Comparison of ENCODE assay signal across 32 cellular contexts in genomic region chr5:112973036-112973435, GRCh38.
"Had no signal": no experiment of that assay in that cellular context is flagged by ENCODE, and none has a peak within 500 bp of the region (broad histone marks: within the 10 kb centered on the region; RNA-seq: fewer than 3 reads in every experiment).

No MANE protein-coding gene starts in this region.

- H3K4me1 ChIP-seq: foreskin keratinocyte had no signal

- DNase-seq: activated B cell treated with CpG ODN at 0.5 μM for 24 hours; activated CD4-positive, alpha-beta memory T cell treated with anti-CD3 and anti-CD28 coated beads for 36 hours; activated CD4-positive, alpha-beta T cell treated with anti-CD3 and anti-CD28 coated beads for 48 hours; activated CD8-positive, alpha-beta memory T cell treated with anti-CD3 and anti-CD28 coated beads, Interleukin-2, amount 10 ng/mL, durations not matched to agents 7 days and 5 days; activated CD8-positive, alpha-beta memory T cell treated with anti-CD3 and anti-CD28 coated beads, Interleukin-2, amount 50 U/mL, for 48 hours; activated CD8-positive, alpha-beta T cell treated with anti-CD3 and anti-CD28 coated beads, Interleukin-2, amount 10 ng/mL, durations not matched to agents 7 days and 5 days; activated gamma-delta T cell; activated naive CD4-positive, alpha-beta T cell; activated naive CD4-positive, alpha-beta T cell treated with anti-CD3 and anti-CD28 coated beads, Interleukin-2, amount 10 ng/mL, durations not matched to agents 7 days and 5 days; activated naive CD8-positive, alpha-beta T cell treated with anti-CD3 and anti-CD28 coated beads, Interleukin-2, amount 10 ng/mL, durations not matched to agents 7 days and 5 days; activated T-cell treated with anti-CD3 and anti-CD28 coated beads for 4 hours; activated T-cell treated with anti-CD3 and anti-CD28 coated beads, Interleukin-2, amount 50 U/mL, for 24 hours; activated T-cell treated with anti-CD3 and anti-CD28 coated beads, Interleukin-2, amount 50 U/mL, for 72 hours; cortex of kidney; dermis blood vessel endothelial cell; effector CD4-positive, alpha-beta T cell; effector memory CD8-positive, alpha-beta T cell; gastrocnemius medialis; glutamatergic neuron; heart left ventricle; T-helper 1 cell; T-helper 17 cell; T1000; WERI-Rb-1 had no signal

- H3K4me3 ChIP-seq: ascending aorta, breast epithelium, esophagus muscularis mucosa, gastrocnemius medialis, heart left ventricle had no signal

- FAIRE-seq: colon had no signal

- ATAC-seq: activated CD4-positive, CD25-positive, alpha-beta regulatory T cell treated with anti-CD3 and anti-CD28 coated beads, Interleukin-2, amount 50 U/mL, for 24 hours; activated CD8-positive, alpha-beta memory T cell treated with anti-CD3 and anti-CD28 coated beads, Interleukin-2, amount 10 ng/mL, durations not matched to agents 7 days and 5 days; activated CD8-positive, alpha-beta T cell treated with anti-CD3 and anti-CD28 coated beads, Interleukin-2, amount 10 ng/mL, durations not matched to agents 7 days and 5 days; activated naive CD4-positive, alpha-beta T cell treated with anti-CD3 and anti-CD28 coated beads, Interleukin-2, amount 50 U/mL, for 72 hours; activated T-cell treated with anti-CD3 and anti-CD28 coated beads, Interleukin-2, amount 50 U/mL, for 72 hours; effector memory CD8-positive, alpha-beta T cell; foreskin keratinocyte; gastrocnemius medialis; heart left ventricle; T-helper 17 cell had no signal

- H3K27ac ChIP-seq: ascending aorta, breast epithelium, epithelial cell of prostate, esophagus muscularis mucosa, foreskin keratinocyte, gastrocnemius medialis, heart left ventricle, WERI-Rb-1 had no signal

- H3K27me3 ChIP-seq: ascending aorta, breast epithelium, esophagus muscularis mucosa, foreskin keratinocyte, gastrocnemius medialis, heart left ventricle had no signal

- H3K36me3 ChIP-seq: ascending aorta, breast epithelium, esophagus muscularis mucosa, gastrocnemius medialis, heart left ventricle had no signal

- H3K9me3 ChIP-seq: ascending aorta, breast epithelium, esophagus muscularis mucosa, gastrocnemius medialis, heart left ventricle had no signal
